ENCODE assay signal across 18 cellular contexts in genomic region chr10:5959116-5959515, GRCh38. TPM values are rescaled to one million over a fixed set of nuclear protein-coding genes. Genes with fewer than 3 reads are reported as not detected.
DNase-seq lines count a peak whose midpoint lies in the region; ATAC-seq and TF ChIP-seq lines count a peak whose summit lies in the region.
"Had no signal": no experiment of that assay in that cellular context is flagged by ENCODE, and none has a peak within 500 bp of the region (broad histone marks: within the 10 kb centered on the region; RNA-seq: fewer than 3 reads in every experiment).

No MANE protein-coding gene starts in this region.

- 85 to 92% methylated on average over 2 to 5 of the region's 5 CpGs for WGBS in testis, 2 donors

- no peak overlapping the region for H3K4me3 ChIP-seq in RWPE2 (ENCODE audit: severe bottlenecking)
- no peak overlapping the region for H3K4me3 ChIP-seq in testis
- H3K4me3 ChIP-seq in breast epithelium = no peak overlapping the region

- no peak for TF ChIP-seq CTCF in HFFc6 (IDR thresholded peaks at IDR 0.05)
- no peak for TF ChIP-seq CTCF in RWPE2 (IDR thresholded peaks at IDR 0.05; ENCODE audit: poor library complexity, severe bottlenecking)
- no peak for TF ChIP-seq CTCF in testis (IDR thresholded peaks at IDR 0.05)
- no peak for TF ChIP-seq CTCF in breast epithelium (IDR thresholded peaks at IDR 0.05)

- H3K4me1 ChIP-seq in RWPE2 (ENCODE audit: insufficient read depth, poor library complexity, severe bottlenecking) = peaks cover 7% of the 10 kb centered on the region
- H3K4me1 ChIP-seq in testis = peaks cover 8% of the 10 kb centered on the region
- no peaks in the 10 kb centered on the region for H3K4me1 ChIP-seq in breast epithelium

- ATAC-seq in RWPE2 (ENCODE audit: low read depth) (no peak), HG03135 (IDR thresholded peaks at IDR 0.05; ENCODE audit: unreplicated experiment) (no peak)
- ATAC-seq: Right ventricle myocardium inferior had no signal

- peaks cover 23% of the 10 kb centered on the region for H3K4me1 Mint-ChIP-seq in HFFc6 (ENCODE audit: low read depth)
- H3K4me1 Mint-ChIP-seq: B cell; CD4-positive, CD25-positive, alpha-beta regulatory T cell had no signal

- no peaks in the 10 kb centered on the region for H3K9me3 ChIP-seq in RWPE2 (ENCODE audit: severe bottlenecking)
- H3K9me3 ChIP-seq in testis = no peaks in the 10 kb centered on the region
- no peaks in the 10 kb centered on the region for H3K9me3 ChIP-seq in breast epithelium

- TF ChIP-seq POLR2A in testis (IDR thresholded peaks at IDR 0.05) (no peak), breast epithelium (IDR thresholded peaks at IDR 0.05) (no peak)

- intact Hi-C loops in testis (cut with DNase I; ENCODE audit: low total_unique reads) = no loop called here
- intact Hi-C loops in breast epithelium (cut with DNase I; ENCODE audit: low total_unique reads) = no loop called here

- H3K36me3 ChIP-seq in RWPE2 (ENCODE audit: low read depth) (no peaks in the 10 kb centered on the region), testis (ENCODE audit: low read depth, missing control alignments) (no peaks in the 10 kb centered on the region), breast epithelium (no peaks in the 10 kb centered on the region)

- H3K27me3 ChIP-seq in RWPE2 (ENCODE audit: insufficient read depth, poor library complexity, severe bottlenecking) = no peaks in the 10 kb centered on the region
- H3K27me3 ChIP-seq in testis = no peaks in the 10 kb centered on the region
- no peaks in the 10 kb centered on the region for H3K27me3 ChIP-seq in breast epithelium

- DNase-seq in HFFc6 (no peak), RWPE2 (ENCODE audit: low spot score) (no peak), islet precursor cell (peak; percentile 31), testis (no peak), breast epithelium (ENCODE audit: low spot score in 2 of 2) (no peak)
- no peak for DNase-seq in stimulated activated CD4-positive, alpha-beta T cell treated with anti-CD3 and anti-CD28 coated beads, Interleukin-2, amount 100 ng/mL, for 48 hours
- DNase-seq: CD4-positive, CD25-positive, alpha-beta regulatory T cell; DMS79 treated with DMSO at 0.1 percent for 48 hours; HCEC 1CT; NCI-H146; NCI-H2081 treated with DMSO at 0.1 percent for 48 hours; NCI-H510A; NCI-H774 had no signal

- no peak overlapping the region for H3K4me3 Mint-ChIP-seq in HFFc6
- H3K4me3 Mint-ChIP-seq: B cell; CD4-positive, CD25-positive, alpha-beta regulatory T cell had no signal

- peaks cover 3% of the 10 kb centered on the region for H3K27me3 Mint-ChIP-seq in HFFc6 (ENCODE audit: insufficient read depth)
- H3K27me3 Mint-ChIP-seq: B cell; CD4-positive, CD25-positive, alpha-beta regulatory T cell had no signal

- H3K9me3 Mint-ChIP-seq in HFFc6 = no peaks in the 10 kb centered on the region
- H3K9me3 Mint-ChIP-seq: CD4-positive, CD25-positive, alpha-beta regulatory T cell had no signal

- peak overlapping the region; percentile 19; the same call in 1 of the 2 replicates for H3K27ac Mint-ChIP-seq in HFFc6
- H3K27ac Mint-ChIP-seq: B cell had no signal

- H3K27ac ChIP-seq in RWPE2 (ENCODE audit: poor library complexity, severe bottlenecking) (peak overlapping the region; percentile 21), testis (peak overlapping the region; percentile 48 to 68), breast epithelium (no peak overlapping the region)
- H3K27ac ChIP-seq: KMS-11 had no signal

- H3K36me3 Mint-ChIP-seq in HFFc6 (ENCODE audit: low read depth) = no peaks in the 10 kb centered on the region

RNA-seq across cellular contexts. Expression of gene IL15RA, which starts 18.2 kb away (rescaled TPM):
- 1 to 10 TPM; 1.5 to 3.2 (median 1.9) TPM for total RNA-seq in HFFc6 (2021; fragmentation: NEBNext Ultra II Directional; extraction: Animal tissue kit (Norgen Biotek cat#: 25700))
- total RNA-seq in testis (10 to 100 TPM; 18.3 to 21.9 TPM), breast epithelium (10 to 100 TPM; 15.1 to 35.7 (median 25.9) TPM)
- polyA plus RNA-seq in testis (ENCODE audit: insufficient read depth, low read depth, low replicate concordance) = 15.6 TPM
- total RNA-seq: G401 had no signal

Comparison
In these comparisons a context has a peak if more than half of its experiments do, and no peak if none do; other contexts are left out.
1. H3K27ac ChIP-seq: peak in RWPE2 (single experiment) and testis (2 of 2); none in breast epithelium (0 of 2).